27 cellular contexts compared by ENCODE assay signal in genomic region chrX:57266871-57267270, GRCh38.
"Had no signal": no experiment of that assay in that cellular context is flagged by ENCODE, and none has a peak within 500 bp of the region (broad histone marks: within the 10 kb centered on the region; RNA-seq: fewer than 3 reads in every experiment).

No MANE protein-coding gene starts in this region.

- H3K4me3 Mint-ChIP-seq: stimulated activated effector memory CD8-positive, alpha-beta T cell treated with anti-CD3 and anti-CD28 coated beads, Interleukin-12 subunit alpha, Interleukin-12 subunit beta, amount 100 ng/mL, for 72 hours; stimulated activated memory B cell treated with anti-CD40 and anti-IgM and Interleukin-4, amounts not matched to agents 10 μg/mL and 1 μg/mL and 100 μg/mL, for 72 hours; stimulated activated naive B cell treated with anti-CD40 and anti-IgM and Interleukin-4, amounts not matched to agents 10 μg/mL and 1 μg/mL and 100 μg/mL, for 72 hours; stimulated activated naive CD8-positive, alpha-beta T cell treated with anti-CD3 and anti-CD28 coated beads, Interleukin-15, amount 100 ng/mL, for 72 hours; stimulated activated naive CD8-positive, alpha-beta T cell treated with anti-CD3 and anti-CD28 coated beads, Interleukin-15, Interleukin-2, amounts not matched to agents 100 ng/mL and 50 ng/mL, for 24 hours; type B pancreatic cell had no signal

- H3K36me3 ChIP-seq: stomach, suprapubic skin, thoracic aorta, thyroid gland, tibial artery, tibial nerve, transverse colon, upper lobe of left lung, upper lobe of right lung, uterus, vagina had no signal

- H3K27ac ChIP-seq: stomach, suprapubic skin, testis, thoracic aorta, thyroid gland, tibial artery, tibial nerve, transverse colon, upper lobe of left lung, upper lobe of right lung, uterus, vagina had no signal

- H3K4me1 ChIP-seq: stomach, suprapubic skin, testis, thyroid gland, tibial artery, tibial nerve, transverse colon, upper lobe of left lung, upper lobe of right lung, uterus, vagina had no signal

- H3K27me3 ChIP-seq: suprapubic skin, testis, thyroid gland, tibial artery, tibial nerve, transverse colon, upper lobe of left lung, upper lobe of right lung, uterus, vagina had no signal

- H3K9me3 Mint-ChIP-seq: stimulated activated naive CD8-positive, alpha-beta T cell treated with anti-CD3 and anti-CD28 coated beads, Interleukin-15, amount 100 ng/mL, for 72 hours; type B pancreatic cell had no signal

- H3K27me3 Mint-ChIP-seq: stimulated activated naive B cell treated with anti-CD40 and anti-IgM and Interleukin-4, amounts not matched to agents 10 μg/mL and 1 μg/mL and 100 μg/mL, for 72 hours; stimulated activated naive CD8-positive, alpha-beta T cell treated with anti-CD3 and anti-CD28 coated beads, Interleukin-15, amount 100 ng/mL, for 72 hours; stimulated activated naive CD8-positive, alpha-beta T cell treated with anti-CD3 and anti-CD28 coated beads, Interleukin-15, Interleukin-2, amounts not matched to agents 100 ng/mL and 50 ng/mL, for 24 hours; type B pancreatic cell had no signal

- H3K4me1 Mint-ChIP-seq: stimulated activated effector memory CD8-positive, alpha-beta T cell treated with anti-CD3 and anti-CD28 coated beads, Interleukin-12 subunit alpha, Interleukin-12 subunit beta, amount 100 ng/mL, for 72 hours; stimulated activated memory B cell treated with anti-CD40 and anti-IgM and Interleukin-4, amounts not matched to agents 10 μg/mL and 1 μg/mL and 100 μg/mL, for 72 hours; stimulated activated naive B cell treated with anti-CD40 and anti-IgM and Interleukin-4, amounts not matched to agents 10 μg/mL and 1 μg/mL and 100 μg/mL, for 72 hours; stimulated activated naive CD8-positive, alpha-beta T cell treated with anti-CD3 and anti-CD28 coated beads, Interleukin-15, amount 100 ng/mL, for 72 hours had no signal

- H3K36me3 Mint-ChIP-seq: stimulated activated effector memory CD8-positive, alpha-beta T cell treated with anti-CD3 and anti-CD28 coated beads, Interleukin-12 subunit alpha, Interleukin-12 subunit beta, amount 100 ng/mL, for 72 hours; stimulated activated memory B cell treated with anti-CD40 and anti-IgM and Interleukin-4, amounts not matched to agents 10 μg/mL and 1 μg/mL and 100 μg/mL, for 72 hours; stimulated activated naive B cell treated with anti-CD40 and anti-IgM and Interleukin-4, amounts not matched to agents 10 μg/mL and 1 μg/mL and 100 μg/mL, for 72 hours; type B pancreatic cell had no signal

- H3K27ac Mint-ChIP-seq: stimulated activated effector memory CD8-positive, alpha-beta T cell treated with anti-CD3 and anti-CD28 coated beads, Interleukin-12 subunit alpha, Interleukin-12 subunit beta, amount 100 ng/mL, for 72 hours; stimulated activated memory B cell treated with anti-CD40 and anti-IgM and Interleukin-4, amounts not matched to agents 10 μg/mL and 1 μg/mL and 100 μg/mL, for 72 hours; stimulated activated naive B cell treated with anti-CD40 and anti-IgM and Interleukin-4, amounts not matched to agents 10 μg/mL and 1 μg/mL and 100 μg/mL, for 72 hours; stimulated activated naive CD8-positive, alpha-beta T cell treated with anti-CD3 and anti-CD28 coated beads, Interleukin-15, amount 100 ng/mL, for 72 hours; stimulated activated naive CD8-positive, alpha-beta T cell treated with anti-CD3 and anti-CD28 coated beads, Interleukin-15, Interleukin-2, amounts not matched to agents 100 ng/mL and 50 ng/mL, for 24 hours; type B pancreatic cell had no signal

- H3K4me3 ChIP-seq: stomach, suprapubic skin, testis, thoracic aorta, thyroid gland, tibial artery, tibial nerve, transverse colon, upper lobe of left lung, upper lobe of right lung, uterus, vagina had no signal

- DNase-seq: stimulated activated CD4-positive, alpha-beta T cell treated with anti-CD3 and anti-CD28 coated beads, Interleukin-2, amount 100 ng/mL, for 48 hours; stimulated activated CD4-positive, alpha-beta T cell treated with anti-CD3 and anti-CD28 coated beads, Interleukin-4, amount 100 ng/mL, for 1 hour; stimulated activated CD4-positive, alpha-beta T cell treated with anti-CD3 and anti-CD28 coated beads, Interleukin-4, amount 100 ng/mL, for 24 hours; stimulated activated CD4-positive, alpha-beta T cell treated with anti-CD3 and anti-CD28 coated beads, Interleukin-4, amount 100 ng/mL, for 4 hours; stimulated activated CD8-positive, alpha-beta memory T cell treated with anti-CD3 and anti-CD28 coated beads, Interleukin-4, amount 100 ng/mL, for 48 hours; stimulated activated naive B cell treated with anti-CD40 and anti-IgM and Interleukin-4, amounts not matched to agents 10 μg/mL and 1 μg/mL and 100 μg/mL, for 72 hours; stimulated activated naive CD4-positive, alpha-beta T cell; stimulated activated naive CD4-positive, alpha-beta T cell treated with Interleukin-2 at 50 U/mL for 16 hours; stimulated activated naive CD8-positive, alpha-beta T cell treated with anti-CD3 and anti-CD28 coated beads, Interleukin-15, amount 100 ng/mL, for 72 hours; stimulated activated naive CD8-positive, alpha-beta T cell treated with anti-CD3 and anti-CD28 coated beads, Interleukin-15, Interleukin-2, amounts not matched to agents 100 U/mL and 50 U/mL, for 24 hours; stomach; testis; thyroid gland; tibial artery; transverse colon; trophoblast cell; upper lobe of right lung; uterus had no signal

- H3K9me3 ChIP-seq: suprapubic skin, testis, thoracic aorta, thyroid gland, transverse colon, upper lobe of right lung, uterus had no signal

- ATAC-seq: stimulated activated effector memory CD8-positive, alpha-beta T cell treated with anti-CD3 and anti-CD28 coated beads, Interleukin-12 subunit alpha, Interleukin-12 subunit beta, amount 100 ng/mL, for 72 hours; stimulated activated memory B cell treated with anti-CD40 and anti-IgM and Interleukin-4, amounts not matched to agents 10 μg/mL and 1 μg/mL and 100 μg/mL, for 72 hours; stimulated activated naive B cell treated with anti-CD40 and anti-IgM and Interleukin-4, amounts not matched to agents 10 μg/mL and 1 μg/mL and 100 μg/mL, for 72 hours; stimulated activated naive CD8-positive, alpha-beta T cell treated with anti-CD3 and anti-CD28 coated beads, Interleukin-15, amount 100 ng/mL, for 72 hours; stimulated activated naive CD8-positive, alpha-beta T cell treated with anti-CD3 and anti-CD28 coated beads, Interleukin-15, Interleukin-2, amounts not matched to agents 100 U/mL and 50 U/mL, for 24 hours; upper lobe of right lung had no signal
